ENCODE assay signal across 14 cellular contexts in the genomic region with DNA sequence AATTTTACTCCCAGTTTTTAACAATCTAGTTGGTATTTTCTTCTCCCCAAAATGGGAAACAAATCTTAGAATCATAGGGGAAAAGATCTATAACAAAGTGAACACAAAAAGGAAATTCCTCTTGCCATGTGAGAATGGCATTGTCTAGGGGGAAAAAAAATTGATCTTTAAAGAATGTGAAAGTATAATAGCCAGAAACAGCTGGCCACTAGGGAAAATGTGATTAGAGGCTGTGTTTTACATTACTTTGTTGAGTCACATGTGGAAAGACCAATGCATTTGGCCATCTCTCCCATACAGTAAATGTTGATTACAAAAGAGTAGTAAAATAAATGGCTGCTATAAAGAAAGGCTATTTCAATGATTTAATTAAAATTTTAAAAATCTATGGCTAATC. TPM values are rescaled to one million over a fixed set of nuclear protein-coding genes. Genes with fewer than 3 reads are reported as not detected.
A peak's percentile ranks its signal among the peaks of the same experiment; 100 is the strongest.
DNase-seq lines count a peak whose midpoint lies in the region; ATAC-seq, FAIRE-seq and TF ChIP-seq lines count a peak whose summit lies in the region.
"Had no signal": no experiment of that assay in that cellular context is flagged by ENCODE, and none has a peak within 500 bp of the region (broad histone marks: within the 10 kb centered on the region; RNA-seq: fewer than 3 reads in every experiment).

No MANE protein-coding gene starts in this region.

- TF ChIP-seq EP300 in HepG2 (IDR thresholded peaks at IDR 0.05; ENCODE audit: low read depth in 2 of 2, low read length in 2 of 2): no peak
- TF ChIP-seq EP300 in HepG2 (CRISPR knock-in tag; IDR thresholded peaks at IDR 0.05; ENCODE audit: borderline replicate concordance): no peak

- no peaks in the 10 kb centered on the region for H3K9me3 ChIP-seq in HepG2 (ENCODE audit: low read length)
- H3K9me3 ChIP-seq in right lobe of liver: no peaks in the 10 kb centered on the region
- H3K9me3 ChIP-seq in muscle layer of duodenum (ENCODE audit: control insufficient read depth in 1 of 2, low read length in 2 of 2): no peaks in the 10 kb centered on the region
- no peaks in the 10 kb centered on the region for H3K9me3 ChIP-seq in vagina

- BruUV-seq in HepG2 (replicated peaks; lab: Mats Ljungman, UMichigan): no TSS peak

- FAIRE-seq in HepG2 (lab: Jason Lieb, UNC): no peak
- FAIRE-seq: colon, urothelium cell line had no signal

- H3K27me3 ChIP-seq in HepG2 (ENCODE audit: control insufficient read depth in 1 of 2, insufficient read depth in 2 of 2, low read length in 2 of 2): no peaks in the 10 kb centered on the region
- no peaks in the 10 kb centered on the region for H3K27me3 ChIP-seq in right lobe of liver
- H3K27me3 ChIP-seq in muscle layer of duodenum (ENCODE audit: low read depth, low read length): no peaks in the 10 kb centered on the region
- H3K27me3 ChIP-seq in vagina: no peaks in the 10 kb centered on the region

- H4K20me1 ChIP-seq in HepG2 (ENCODE audit: insufficient read depth, low read length): no peaks in the 10 kb centered on the region

- TF ChIP-seq CTCF in HepG2 (CRISPR knock-in tag; IDR thresholded peaks at IDR 0.05) (no peak), right lobe of liver (IDR thresholded peaks at IDR 0.05) (no peak), endothelial cell (IDR thresholded peaks at IDR 0.05; ENCODE audit: unreplicated experiment) (no peak), vagina (IDR thresholded peaks at IDR 0.05) (no peak), CD14-positive monocyte (IDR thresholded peaks at IDR 0.05) (no peak)

- H3K4me3 ChIP-seq in HepG2 (replicated peaks in 1 of 3; ENCODE audit: insufficient read depth in 1 of 3, low read depth in 2 of 3, low read length in 3 of 3) (no peak overlapping the region), right lobe of liver (no peak overlapping the region), muscle layer of duodenum (ENCODE audit: low read depth in 1 of 2, low read length in 2 of 2) (no peak overlapping the region), vagina (no peak overlapping the region)

- H3K4me1 Mint-ChIP-seq in endothelial cell (ENCODE audit: unreplicated experiment) (peaks cover 29% of the 10 kb centered on the region), CD14-positive monocyte (peaks cover 6% of the 10 kb centered on the region)
- peaks cover 17% of the 10 kb centered on the region for H3K4me1 Mint-ChIP-seq in T-helper 2 cell treated with Interferon-gamma antibody and Interleukin-4, amounts not matched to agents 5 μg/mL and 100 μg/mL, for 36 hours (ENCODE audit: low read depth)

- H3K4me1 ChIP-seq in HepG2 (ENCODE audit: insufficient read depth, low read length) (peaks cover 33% of the 10 kb centered on the region), right lobe of liver (peaks cover 0 to 14% (median 0%) of the 10 kb centered on the region in 4 donors), muscle layer of duodenum (ENCODE audit: control insufficient read depth in 1 of 2, insufficient read depth in 2 of 2, low read length in 2 of 2) (no peaks in the 10 kb centered on the region), vagina (peaks cover 21% of the 10 kb centered on the region)

- POLR2A ChIA-PET in HepG2 (lab: Yijun Ruan, JAX): no interaction called here

- no peaks in the 10 kb centered on the region for H3K79me2 ChIP-seq in HepG2 (ENCODE audit: insufficient read depth, low read length)

- in situ Hi-C loops in HepG2 (cut with HindIII; ENCODE audit: extremely low pct_ligation_motif_present, low pct_unique_long_range_greater_than_20kb): no loop called here

- no peaks in the 10 kb centered on the region for H3K9me3 Mint-ChIP-seq in endothelial cell (ENCODE audit: unreplicated experiment)
- peaks cover 0 to 3% (median 0%) of the 10 kb centered on the region in 7 donors for H3K9me3 Mint-ChIP-seq in CD14-positive monocyte
- H3K9me3 Mint-ChIP-seq in T-helper 2 cell treated with Interferon-gamma antibody and Interleukin-4, amounts not matched to agents 5 μg/mL and 100 μg/mL, for 36 hours: no peaks in the 10 kb centered on the region
- H3K9me3 Mint-ChIP-seq: activated naive CD4-positive, alpha-beta T cell treated with anti-CD3 and anti-CD28 coated beads for 36 hours; T-helper 1 cell treated with Interleukin-12 subunit alpha and Interleukin-12 subunit beta and Interleukin-4 antibody, amounts not matched to agents 30 μg/mL and 1 μg/mL, for 36 hours had no signal

- H3K27ac ChIP-seq in HepG2 (ENCODE audit: extremely low read length, insufficient read depth, low read length) (peak overlapping the region; percentile 72), right lobe of liver (peak overlapping the region in 1 of 3 donors; percentile 7), muscle layer of duodenum (ENCODE audit: low read length) (peak overlapping the region; percentile 36), vagina (peak overlapping the region; percentile 54)

- no peak overlapping the region for H3K4me2 ChIP-seq in HepG2 (ENCODE audit: low read depth, low read length)

- peaks cover 4% of the 10 kb centered on the region for H3K36me3 Mint-ChIP-seq in endothelial cell (ENCODE audit: low read depth, unreplicated experiment)
- peaks cover 41 to 54% of the 10 kb centered on the region in 2 donors for H3K36me3 Mint-ChIP-seq in CD14-positive monocyte
- peaks cover 48% of the 10 kb centered on the region for H3K36me3 Mint-ChIP-seq in T-helper 2 cell treated with Interferon-gamma antibody and Interleukin-4, amounts not matched to agents 5 μg/mL and 100 μg/mL, for 36 hours (ENCODE audit: low read depth)

- DNase-seq in HepG2 (ENCODE audit: low spot score) (no peak), right lobe of liver (no peak), endothelial cell (ENCODE audit: low spot score) (no peak), vagina (ENCODE audit: extremely low spot score in 2 of 2) (no peak), CD14-positive monocyte (ENCODE audit: low spot score) (no peak)
- no peak for DNase-seq in T-helper 2 cell treated with Interferon-gamma antibody and Interleukin-4, amounts not matched to agents 5 μg/mL and 100 μg/mL, for 36 hours (ENCODE audit: low spot score)
- DNase-seq: activated naive CD4-positive, alpha-beta T cell treated with anti-CD3 and anti-CD28 coated beads for 36 hours; DMS 273 treated with DMSO at 0.1 percent for 48 hours; stimulated activated CD4-positive, alpha-beta T cell treated with anti-CD3 and anti-CD28 coated beads, Interleukin-12 subunit alpha, Interleukin-12 subunit beta, amount 100 ng/mL, for 4 hours had no signal

- no peak overlapping the region for H2AFZ ChIP-seq in HepG2 (ENCODE audit: low read length)

- CTCF ChIA-PET in HepG2 (lab: Yijun Ruan, JAX; ENCODE audit: low intra/inter-chr PET ratio, low total read pairs): no interaction called here

- TF ChIP-seq POLR2A in HepG2 (IDR thresholded peaks at IDR 0.05; ENCODE audit: insufficient read depth in 1 of 2, low read depth in 2 of 2, low read length in 2 of 2) (no peak), right lobe of liver (IDR thresholded peaks at IDR 0.05) (no peak), vagina (IDR thresholded peaks at IDR 0.05) (no peak)

- H3K27me3 Mint-ChIP-seq in endothelial cell (ENCODE audit: unreplicated experiment) (no peaks in the 10 kb centered on the region), CD14-positive monocyte (ENCODE audit: low read depth in 3 of 3) (peaks cover 0 to 1% (median 0%) of the 10 kb centered on the region in 3 donors)
- no peaks in the 10 kb centered on the region for H3K27me3 Mint-ChIP-seq in T-helper 2 cell treated with Interferon-gamma antibody and Interleukin-4, amounts not matched to agents 5 μg/mL and 100 μg/mL, for 36 hours (ENCODE audit: low read depth)

- H3K9ac ChIP-seq in HepG2 (ENCODE audit: insufficient read depth, low read depth, low read length): no peak overlapping the region

- H3K36me3 ChIP-seq in HepG2 (replicated peaks in 1 of 2; ENCODE audit: control insufficient read depth in 1 of 2, insufficient read depth in 2 of 2, low read length in 2 of 2) (peaks cover 7 to 27% of the 10 kb centered on the region in 2 experiments; a peak in 4 of 5 replicates), right lobe of liver (no peaks in the 10 kb centered on the region), muscle layer of duodenum (ENCODE audit: control insufficient read depth in 1 of 2, insufficient read depth in 2 of 2, low read length in 2 of 2) (peaks cover 3% of the 10 kb centered on the region in 2 donors), vagina (no peaks in the 10 kb centered on the region)

- H3K4me3 Mint-ChIP-seq in endothelial cell (ENCODE audit: unreplicated experiment) (no peak overlapping the region), CD14-positive monocyte (no peak overlapping the region)
- H3K4me3 Mint-ChIP-seq in T-helper 2 cell treated with Interferon-gamma antibody and Interleukin-4, amounts not matched to agents 5 μg/mL and 100 μg/mL, for 36 hours: no peak overlapping the region
- H3K4me3 Mint-ChIP-seq: activated naive CD4-positive, alpha-beta T cell treated with anti-CD3 and anti-CD28 coated beads for 36 hours; T-helper 1 cell treated with Interleukin-12 subunit alpha and Interleukin-12 subunit beta and Interleukin-4 antibody, amounts not matched to agents 30 μg/mL and 1 μg/mL, for 36 hours had no signal

- no peak for ATAC-seq in HepG2
- ATAC-seq in right lobe of liver: no peak
- ATAC-seq in GM19467 (IDR thresholded peaks at IDR 0.05; ENCODE audit: unreplicated experiment): no peak

- H3K27ac Mint-ChIP-seq in endothelial cell (ENCODE audit: unreplicated experiment) (peak overlapping the region; percentile 95), CD14-positive monocyte (no peak overlapping the region)
- no peak overlapping the region for H3K27ac Mint-ChIP-seq in T-helper 2 cell treated with Interferon-gamma antibody and Interleukin-4, amounts not matched to agents 5 μg/mL and 100 μg/mL, for 36 hours
- H3K27ac Mint-ChIP-seq: activated naive CD4-positive, alpha-beta T cell treated with anti-CD3 and anti-CD28 coated beads for 36 hours; T-helper 1 cell treated with Interleukin-12 subunit alpha and Interleukin-12 subunit beta and Interleukin-4 antibody, amounts not matched to agents 30 μg/mL and 1 μg/mL, for 36 hours had no signal

- intact Hi-C loops in HepG2 (cut with micrococcal nuclease; ENCODE audit: unreplicated experiment) (no loop called here), right lobe of liver (cut with DNase I) (no loop called here), vagina (cut with DNase I) (no loop called here), CD14-positive monocyte (cut with micrococcal nuclease) (loop anchor here in 1 of 2 donors (10.0 kb wide), 1 partner anchor 56 kb away; no protein-coding TSS in a partner anchor)

- no peak for TF ChIP-seq RAD21 in HepG2 (CRISPR knock-in tag; IDR thresholded peaks at IDR 0.05)

RNA-seq across cellular contexts. Expression of gene CHEK2, which starts 30.7 kb away (rescaled TPM):
- total RNA-seq in HepG2 (2016; rRNA removed; fragmentation: Illumina TruSeq; extraction: Trizol): 40.5 and 53.3 TPM in 2 replicates
- 32.1 and 35.7 TPM in 2 replicates for total RNA-seq in HepG2 (2016; cell fraction: cytosol; rRNA removed; fragmentation: Illumina TruSeq; extraction: Trizol; ENCODE audit: low read depth)
- total RNA-seq in HepG2 (2016; cell fraction: insoluble cytoplasmic fraction; rRNA removed; fragmentation: Illumina TruSeq; extraction: Trizol): 41.3 and 57.6 TPM in 2 replicates
- 23.8 and 25.0 TPM in 2 replicates for total RNA-seq in HepG2 (2016; cell fraction: membrane; rRNA removed; fragmentation: Illumina TruSeq; extraction: Trizol)
- total RNA-seq in HepG2 (2016; cell fraction: nucleus; rRNA removed; fragmentation: Illumina TruSeq; extraction: Trizol): 28.9 and 31.8 TPM in 2 replicates
- polyA plus RNA-seq in HepG2 (2011; rRNA removed): 19.2 and 27.0 TPM in 2 replicates
- polyA plus RNA-seq in HepG2 (2011; cell fraction: cytosol; rRNA removed): 21.2 and 33.4 TPM in 2 replicates
- polyA plus RNA-seq in HepG2 (2011; cell fraction: nucleus; rRNA removed): 20.3 and 24.8 TPM in 2 replicates
- 10.3 and 23.5 TPM in 2 replicates for polyA plus RNA-seq in HepG2 (2012)
- 10.2 and 10.6 TPM in 2 replicates for polyA plus RNA-seq in HepG2 (2016; cell fraction: cytosol; fragmentation: Illumina TruSeq; extraction: Trizol; ENCODE audit: low read depth)
- polyA plus RNA-seq in HepG2 (2016; cell fraction: insoluble cytoplasmic fraction; fragmentation: Illumina TruSeq; extraction: Trizol; ENCODE audit: low read depth): 59.9 and 63.9 TPM in 2 replicates
- polyA plus RNA-seq in HepG2 (2016; cell fraction: membrane; fragmentation: Illumina TruSeq; extraction: Trizol; ENCODE audit: low read depth): 13.9 and 16.6 TPM in 2 replicates
- 44.0 and 48.0 TPM in 2 replicates for polyA plus RNA-seq in HepG2 (2016; cell fraction: nucleus; fragmentation: Illumina TruSeq; extraction: Trizol; ENCODE audit: insufficient read depth, low read depth)
- polyA minus RNA-seq in HepG2 (2011; rRNA and poly(A)+ RNA removed; ENCODE audit: low replicate concordance): 30.7 and 51.5 TPM in 2 replicates
- polyA minus RNA-seq in HepG2 (2011; cell fraction: cytosol; rRNA and poly(A)+ RNA removed): 23.7 and 23.8 TPM in 2 replicates
- 21.1 and 22.9 TPM in 2 replicates for polyA minus RNA-seq in HepG2 (2011; cell fraction: nucleus; rRNA and poly(A)+ RNA removed)
- total RNA-seq in right lobe of liver: 1 to 10 TPM; 2.0 to 6.3 (median 4.2) TPM
- total RNA-seq in endothelial cell (ENCODE audit: unreplicated experiment): 11.2 TPM
- 10.6 TPM for total RNA-seq in vagina
- 1 to 10 TPM; 6.6 to 7.8 TPM for polyA plus RNA-seq in CD14-positive monocyte

RNA-seq across cellular contexts. Expression of gene HSCB, which starts 31.0 kb away (rescaled TPM):
- total RNA-seq in HepG2 (2016; rRNA removed; fragmentation: Illumina TruSeq; extraction: Trizol) (20.2 and 20.9 TPM in 2 replicates), right lobe of liver (10 to 100 TPM; 11.6 to 29.0 (median 13.4) TPM), endothelial cell (ENCODE audit: unreplicated experiment) (16.6 TPM), vagina (15.0 TPM)
- total RNA-seq in HepG2 (2016; cell fraction: cytosol; rRNA removed; fragmentation: Illumina TruSeq; extraction: Trizol; ENCODE audit: low read depth): 11.3 and 12.3 TPM in 2 replicates
- 19.5 and 25.4 TPM in 2 replicates for total RNA-seq in HepG2 (2016; cell fraction: insoluble cytoplasmic fraction; rRNA removed; fragmentation: Illumina TruSeq; extraction: Trizol)
- 16.5 and 17.3 TPM in 2 replicates for total RNA-seq in HepG2 (2016; cell fraction: membrane; rRNA removed; fragmentation: Illumina TruSeq; extraction: Trizol)
- 9.6 and 10.0 TPM in 2 replicates for total RNA-seq in HepG2 (2016; cell fraction: nucleus; rRNA removed; fragmentation: Illumina TruSeq; extraction: Trizol)
- polyA plus RNA-seq in HepG2 (2011; rRNA removed) (13.9 and 15.4 TPM in 2 replicates), CD14-positive monocyte (10 to 100 TPM; 10.3 to 13.2 TPM)
- 14.2 and 16.4 TPM in 2 replicates for polyA plus RNA-seq in HepG2 (2011; cell fraction: cytosol; rRNA removed)
- polyA plus RNA-seq in HepG2 (2011; cell fraction: nucleus; rRNA removed): 2.6 and 3.9 TPM in 2 replicates
- polyA plus RNA-seq in HepG2 (2012): 11.6 and 13.2 TPM in 2 replicates
- polyA plus RNA-seq in HepG2 (2016; cell fraction: cytosol; fragmentation: Illumina TruSeq; extraction: Trizol; ENCODE audit: low read depth): 10.9 and 12.6 TPM in 2 replicates
- 21.6 and 24.8 TPM in 2 replicates for polyA plus RNA-seq in HepG2 (2016; cell fraction: insoluble cytoplasmic fraction; fragmentation: Illumina TruSeq; extraction: Trizol; ENCODE audit: low read depth)
- polyA plus RNA-seq in HepG2 (2016; cell fraction: membrane; fragmentation: Illumina TruSeq; extraction: Trizol; ENCODE audit: low read depth): 13.5 and 17.0 TPM in 2 replicates
- 12.1 and 16.2 TPM in 2 replicates for polyA plus RNA-seq in HepG2 (2016; cell fraction: nucleus; fragmentation: Illumina TruSeq; extraction: Trizol; ENCODE audit: insufficient read depth, low read depth)
- 7.9 and 11.5 TPM in 2 replicates for polyA minus RNA-seq in HepG2 (2011; rRNA and poly(A)+ RNA removed; ENCODE audit: low replicate concordance)
- polyA minus RNA-seq in HepG2 (2011; cell fraction: cytosol; rRNA and poly(A)+ RNA removed): 3.6 and 5.4 TPM in 2 replicates
- polyA minus RNA-seq in HepG2 (2011; cell fraction: nucleus; rRNA and poly(A)+ RNA removed): 3.9 and 6.2 TPM in 2 replicates

RNA-seq across cellular contexts. Expression of gene TTC28, which starts 31.2 kb away (rescaled TPM):
- 13.1 and 16.4 TPM in 2 replicates for total RNA-seq in HepG2 (2016; rRNA removed; fragmentation: Illumina TruSeq; extraction: Trizol)
- total RNA-seq in HepG2 (2016; cell fraction: cytosol; rRNA removed; fragmentation: Illumina TruSeq; extraction: Trizol; ENCODE audit: low read depth): 31.5 and 32.2 TPM in 2 replicates
- total RNA-seq in HepG2 (2016; cell fraction: insoluble cytoplasmic fraction; rRNA removed; fragmentation: Illumina TruSeq; extraction: Trizol): 11.7 and 12.7 TPM in 2 replicates
- 7.8 and 12.4 TPM in 2 replicates for total RNA-seq in HepG2 (2016; cell fraction: membrane; rRNA removed; fragmentation: Illumina TruSeq; extraction: Trizol)
- 34.8 and 47.8 TPM in 2 replicates for total RNA-seq in HepG2 (2016; cell fraction: nucleus; rRNA removed; fragmentation: Illumina TruSeq; extraction: Trizol)
- polyA plus RNA-seq in HepG2 (2011; rRNA removed): 4.2 and 4.5 TPM in 2 replicates
- 2.2 and 2.7 TPM in 2 replicates for polyA plus RNA-seq in HepG2 (2011; cell fraction: cytosol; rRNA removed)
- 20.3 and 20.6 TPM in 2 replicates for polyA plus RNA-seq in HepG2 (2011; cell fraction: nucleus; rRNA removed)
- polyA plus RNA-seq in HepG2 (2012): 7.4 and 7.5 TPM in 2 replicates
- polyA plus RNA-seq in HepG2 (2016; cell fraction: cytosol; fragmentation: Illumina TruSeq; extraction: Trizol; ENCODE audit: low read depth): 0.33 and 0.67 TPM in 2 replicates
- polyA plus RNA-seq in HepG2 (2016; cell fraction: insoluble cytoplasmic fraction; fragmentation: Illumina TruSeq; extraction: Trizol; ENCODE audit: low read depth): 4.1 and 4.8 TPM in 2 replicates
- polyA plus RNA-seq in HepG2 (2016; cell fraction: membrane; fragmentation: Illumina TruSeq; extraction: Trizol; ENCODE audit: low read depth): 0.81 and 0.99 TPM in 2 replicates
- 8.8 and 13.0 TPM in 2 replicates for polyA plus RNA-seq in HepG2 (2016; cell fraction: nucleus; fragmentation: Illumina TruSeq; extraction: Trizol; ENCODE audit: insufficient read depth, low read depth)
- polyA minus RNA-seq in HepG2 (2011; rRNA and poly(A)+ RNA removed; ENCODE audit: low replicate concordance): 18.9 and 19.2 TPM in 2 replicates
- polyA minus RNA-seq in HepG2 (2011; cell fraction: cytosol; rRNA and poly(A)+ RNA removed): 6.9 and 9.4 TPM in 2 replicates
- polyA minus RNA-seq in HepG2 (2011; cell fraction: nucleus; rRNA and poly(A)+ RNA removed): 77.6 and 87.9 TPM in 2 replicates
- total RNA-seq in right lobe of liver: 10 to 100 TPM in 5 of 6 experiments, 1 to 10 TPM in 1; 9.4 to 38.3 (median 15.0) TPM
- 70.8 TPM for total RNA-seq in endothelial cell (ENCODE audit: unreplicated experiment)
- total RNA-seq in vagina: 41.7 TPM
- polyA plus RNA-seq in CD14-positive monocyte: under 1 TPM in 1 of 2 donors, not detected in 1; 0.24 TPM
